9 cellular contexts compared by ENCODE assay signal in the genomic region with DNA sequence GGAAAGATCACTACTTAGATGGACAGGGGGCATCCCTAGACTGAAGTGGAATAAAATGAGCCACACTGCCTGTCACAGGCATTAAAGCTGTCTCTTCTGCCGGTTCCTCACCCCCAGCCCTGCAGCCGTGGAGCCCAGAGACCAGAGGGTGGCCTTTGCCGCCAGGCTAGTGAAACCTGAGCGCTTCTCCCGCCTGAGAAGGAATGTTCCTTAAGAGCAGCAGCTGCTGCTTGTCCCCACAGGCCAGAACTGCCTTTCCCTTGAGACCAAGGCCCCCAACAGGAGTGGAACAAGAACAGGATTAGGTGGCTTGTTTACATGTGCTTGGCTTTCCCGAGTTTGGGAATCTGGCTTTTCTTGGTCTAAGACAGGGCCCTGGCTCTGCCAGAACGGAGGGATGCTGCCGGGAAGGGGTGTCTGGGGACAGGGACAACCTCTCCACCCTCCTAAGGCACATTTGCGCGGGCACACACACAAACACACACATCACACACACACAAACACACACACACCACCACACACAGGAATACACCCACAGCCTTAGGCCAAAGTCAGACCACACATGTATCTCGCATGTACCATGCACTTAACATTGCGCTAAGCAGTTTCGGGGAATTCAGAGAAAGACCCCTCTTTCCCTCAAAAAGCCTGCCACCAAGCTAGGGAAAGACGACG.
DNase-seq lines count a peak whose midpoint lies in the region; ATAC-seq and TF ChIP-seq lines count a peak whose summit lies in the region.
"Had no signal": no experiment of that assay in that cellular context is flagged by ENCODE, and none has a peak within 500 bp of the region (broad histone marks: within the 10 kb centered on the region; RNA-seq: fewer than 3 reads in every experiment).

No MANE protein-coding gene starts in this region.

- no peaks in the 10 kb centered on the region for H3K27me3 ChIP-seq in mammary epithelial cell (ENCODE audit: insufficient read depth, low read length)
- H3K27me3 ChIP-seq in body of pancreas, result no peaks in the 10 kb centered on the region
- H3K27me3 ChIP-seq in tibial artery, result peaks cover 0 to 2% of the 10 kb centered on the region in 2 donors

- POLR2A ChIA-PET in MCF 10A (lab: Yijun Ruan, JAX), result interaction anchor here (0.5 to 0.7 kb wide), 2 partner anchors 12 to 267 kb away, joined by 3 read pairs; no protein-coding TSS in a partner anchor

- H3K4me1 Mint-ChIP-seq in MCF 10A (ENCODE audit: insufficient read depth, unreplicated experiment) (peaks cover 6% of the 10 kb centered on the region), mesothelial cell of epicardium (peaks cover 38% of the 10 kb centered on the region)

- H3K36me3 Mint-ChIP-seq in MCF 10A (ENCODE audit: insufficient read depth, unreplicated experiment), result no peaks in the 10 kb centered on the region
- H3K36me3 Mint-ChIP-seq in mesothelial cell of epicardium, result peaks cover 3% of the 10 kb centered on the region

- peaks cover 85% of the 10 kb centered on the region for H3K27me3 Mint-ChIP-seq in MCF 10A (ENCODE audit: insufficient read depth, unreplicated experiment)
- peaks cover 10% of the 10 kb centered on the region for H3K27me3 Mint-ChIP-seq in mesothelial cell of epicardium (ENCODE audit: low read depth)

- no peak for DNase-seq in mammary epithelial cell
- no peak for DNase-seq in MCF 10A (ENCODE audit: unreplicated experiment)
- no peak for DNase-seq in body of pancreas
- no peak for DNase-seq in mesothelial cell of epicardium (ENCODE audit: low spot score in 2 of 2, unreplicated experiment in 2 of 2)
- no peak for DNase-seq in tibial artery
- DNase-seq in NCI-H1930 (lab: John Stamatoyannopoulos, UW), result no peak

- ATAC-seq in body of pancreas (peak; percentile 28), GM21717 (IDR thresholded peaks at IDR 0.05; ENCODE audit: unreplicated experiment) (no peak), HG03175 (IDR thresholded peaks at IDR 0.05; ENCODE audit: unreplicated experiment) (no peak)

- 24% methylated on average over 4 of the region's 15 CpGs for WGBS in mammary epithelial cell (ENCODE audit: low coverage, missing lambda C conversion rate)
- 53 to 59% methylated on average over 13 to 15 of the region's 15 CpGs for WGBS in body of pancreas, 2 donors

- H3K9me3 ChIP-seq in mammary epithelial cell (replicated peaks; ENCODE audit: insufficient read depth, low read length) (no peaks in the 10 kb centered on the region), body of pancreas (no peaks in the 10 kb centered on the region), tibial artery (no peaks in the 10 kb centered on the region)

- no peaks in the 10 kb centered on the region for H3K36me3 ChIP-seq in mammary epithelial cell (ENCODE audit: insufficient read depth, low read length)
- H3K36me3 ChIP-seq in body of pancreas (replicated peaks in 1 of 2; ENCODE audit: insufficient read depth in 1 of 2, low read depth in 2 of 2), result no peaks in the 10 kb centered on the region
- no peaks in the 10 kb centered on the region for H3K36me3 ChIP-seq in tibial artery

- in situ Hi-C loops in mammary epithelial cell (cut with MboI; ENCODE audit: low sequenced_read_pairs in 2 of 2), result loop anchor here in 1 of 2 donors (25.0 kb wide), 2 partner anchors 242 to 442 kb away; partner anchors contain the start of genes CCDC15 and PKNOX2

- dilution Hi-C loops in mammary epithelial cell (cut with HindIII; ENCODE audit: low sequenced_read_pairs), result no loop called here

- H3K79me2 ChIP-seq in mammary epithelial cell (ENCODE audit: insufficient read depth, low read length), result no peaks in the 10 kb centered on the region

- H3K4me1 ChIP-seq in mammary epithelial cell (ENCODE audit: insufficient read depth, low read length) (peaks cover 11% of the 10 kb centered on the region), body of pancreas (peaks cover 7% of the 10 kb centered on the region), tibial artery (peaks cover 0 to 13% (median 9%) of the 10 kb centered on the region in 4 donors)

- H3K9ac ChIP-seq in mammary epithelial cell (ENCODE audit: insufficient read depth, low read length), result no peak overlapping the region

- no peak overlapping the region for H3K27ac ChIP-seq in mammary epithelial cell (ENCODE audit: insufficient read depth, low read depth, low read length)
- H3K27ac ChIP-seq in body of pancreas, result no peak overlapping the region
- H3K27ac ChIP-seq in tibial artery, result peak overlapping the region; percentile 15 to 28

- CTCF ChIA-PET in mammary epithelial cell (lab: Charles Lee; ENCODE audit: low non-redundant PET) (interaction anchor here (0.6 kb wide), 1 partner anchor 16 kb away, joined by 3 read pairs; no protein-coding TSS in a partner anchor), MCF 10A (lab: Yijun Ruan, JAX) (interaction anchor here (0.5 to 3.7 kb wide), 50 partner anchors 8 to 1169 kb away, joined by 3 to 18 read pairs (median 4); partner anchors contain the start of gene PKNOX2)

- no peak for TF ChIP-seq POLR2A in body of pancreas (IDR thresholded peaks at IDR 0.05)

- H3K4me2 ChIP-seq in mammary epithelial cell (ENCODE audit: insufficient read depth, low read depth, low read length), result peak overlapping the region; percentile 50

- intact Hi-C loops in mammary epithelial cell (cut with micrococcal nuclease) (loop anchor here (2.0 kb wide), 2 partner anchors 25 to 55 kb away; no protein-coding TSS in a partner anchor), MCF 10A (cut with micrococcal nuclease) (loop anchor here (2.0 kb wide), 1 partner anchor 57 kb away; no protein-coding TSS in a partner anchor), body of pancreas (cut with DNase I) (loop anchor here (10.0 kb wide), 1 partner anchor 759 kb away; no protein-coding TSS in a partner anchor), tibial artery (cut with DNase I; ENCODE audit: low total_unique reads) (loop anchor here (10.0 kb wide), 1 partner anchor 239 kb away; the partner anchor contains the start of gene PKNOX2)

- no peak overlapping the region for H3K4me3 ChIP-seq in mammary epithelial cell (replicated peaks in 1 of 3; ENCODE audit: insufficient read depth in 1 of 3, low read depth in 2 of 3, low read length in 3 of 3)
- H3K4me3 ChIP-seq in body of pancreas, result no peak overlapping the region
- H3K4me3 ChIP-seq in tibial artery, result no peak overlapping the region

- H3K27ac Mint-ChIP-seq in MCF 10A (ENCODE audit: low read depth, unreplicated experiment) (no peak overlapping the region), mesothelial cell of epicardium (peak overlapping the region; percentile 24)
- H3K27ac Mint-ChIP-seq: stimulated activated naive CD8-positive, alpha-beta T cell treated with anti-CD3 and anti-CD28 coated beads, Interleukin-15, Interleukin-2, amounts not matched to agents 100 ng/mL and 50 ng/mL, for 24 hours had no signal

- H2AFZ ChIP-seq in mammary epithelial cell (ENCODE audit: low read depth, low read length), result peak overlapping the region; percentile 31

- BruUV-seq in mammary epithelial cell (replicated peaks; lab: Mats Ljungman, UMichigan), result no TSS peak
- BruUV-seq in MCF 10A (replicated peaks; lab: Mats Ljungman, UMichigan), result no TSS peak

- H4K20me1 ChIP-seq in mammary epithelial cell (ENCODE audit: insufficient read depth, low read length), result no peaks in the 10 kb centered on the region

- H3K4me3 Mint-ChIP-seq in MCF 10A (ENCODE audit: unreplicated experiment) (no peak overlapping the region), mesothelial cell of epicardium (no peak overlapping the region)
- H3K4me3 Mint-ChIP-seq: stimulated activated naive CD8-positive, alpha-beta T cell treated with anti-CD3 and anti-CD28 coated beads, Interleukin-15, Interleukin-2, amounts not matched to agents 100 ng/mL and 50 ng/mL, for 24 hours had no signal

- H3K9me3 Mint-ChIP-seq in MCF 10A (ENCODE audit: unreplicated experiment) (no peaks in the 10 kb centered on the region), mesothelial cell of epicardium (no peaks in the 10 kb centered on the region)
- H3K9me3 Mint-ChIP-seq: stimulated activated naive CD8-positive, alpha-beta T cell treated with anti-CD3 and anti-CD28 coated beads, Interleukin-15, Interleukin-2, amounts not matched to agents 100 ng/mL and 50 ng/mL, for 24 hours had no signal

- TF ChIP-seq CTCF in mammary epithelial cell (conservative IDR thresholded peaks at IDR 0.05 in 1 of 2, IDR thresholded peaks at IDR 0.05 in 1 of 2; ENCODE audit: extremely low read depth in 1 of 2, insufficient read depth in 1 of 2, low read depth in 1 of 2, low read length in 2 of 2), result no peak
- TF ChIP-seq CTCF in MCF 10A (IDR thresholded peaks at IDR 0.05; ENCODE audit: unreplicated experiment), result no peak
- TF ChIP-seq CTCF in body of pancreas (IDR thresholded peaks at IDR 0.05), result no peak
- TF ChIP-seq CTCF in mesothelial cell of epicardium (IDR thresholded peaks at IDR 0.05; ENCODE audit: unreplicated experiment), result no peak
- no peak for TF ChIP-seq CTCF in tibial artery (IDR thresholded peaks at IDR 0.05)

Comparison
In these comparisons a context has a peak if more than half of its experiments do, and no peak if none do; other contexts are left out.
1. H3K27ac ChIP-seq: peak in tibial artery (2 of 2); none in mammary epithelial cell (single experiment) and body of pancreas (0 of 4).